ENCODE assay signal across 10 cellular contexts in the genomic region with DNA sequence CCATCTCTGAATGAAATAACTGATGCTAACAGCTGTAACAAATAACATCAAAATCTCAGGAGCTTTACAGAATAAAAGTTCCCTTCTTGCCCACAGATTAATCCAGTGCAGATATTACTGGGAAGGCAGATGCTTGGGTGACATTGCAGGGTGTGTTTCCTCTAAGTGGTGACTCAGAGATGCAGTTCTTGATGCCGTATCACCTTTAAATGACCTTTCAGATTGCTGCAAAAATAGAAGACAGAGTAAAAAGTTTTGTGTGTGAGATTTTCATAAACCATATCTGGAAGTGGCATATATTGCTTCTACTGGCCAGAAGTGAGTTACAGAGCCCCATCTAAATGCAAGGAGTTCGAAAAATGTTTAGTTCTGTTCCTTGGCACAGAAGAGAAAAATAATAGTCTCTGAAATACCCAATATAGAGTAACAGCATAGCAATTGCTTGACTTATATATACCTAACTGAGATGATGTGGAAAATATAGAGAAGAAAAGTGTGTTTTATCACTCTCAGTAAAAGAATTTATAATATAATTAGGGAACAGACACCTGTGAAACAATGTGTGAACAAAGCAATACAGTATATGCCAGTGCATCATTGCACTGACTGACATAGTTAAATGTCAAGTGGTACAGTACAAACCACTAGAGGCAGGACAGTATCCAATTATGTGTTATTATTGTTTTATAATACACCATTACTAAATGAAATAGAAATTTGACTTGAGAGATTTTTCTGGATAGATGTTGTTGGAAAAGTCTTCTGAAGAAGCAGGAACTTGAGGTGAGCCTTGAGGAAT.
DNase-seq lines count a peak whose midpoint lies in the region; ATAC-seq and TF ChIP-seq lines count a peak whose summit lies in the region.
"Had no signal": no experiment of that assay in that cellular context is flagged by ENCODE, and none has a peak within 500 bp of the region (broad histone marks: within the 10 kb centered on the region; RNA-seq: fewer than 3 reads in every experiment).

No MANE protein-coding gene starts in this region.

- no peak overlapping the region for H3K56ac ChIP-seq in H9 (ENCODE audit: insufficient read length, low read depth, low read length)

- TF ChIP-seq CTCF in fibroblast of lung (conservative IDR thresholded peaks at IDR 0.05 in 1 of 2, IDR thresholded peaks at IDR 0.05 in 1 of 2; ENCODE audit: low read depth in 1 of 2, low read length in 2 of 2), result no peak
- no peak for TF ChIP-seq CTCF in H9 (conservative IDR thresholded peaks at IDR 0.05)

- H3K79me2 ChIP-seq in fibroblast of lung (ENCODE audit: control insufficient read depth, insufficient read depth, low read length), result no peaks in the 10 kb centered on the region
- H3K79me2 ChIP-seq in H9 (ENCODE audit: insufficient read depth, low read length), result no peaks in the 10 kb centered on the region

- no peak overlapping the region for H2AFZ ChIP-seq in fibroblast of lung (ENCODE audit: low read length)
- H2AFZ ChIP-seq in H9 (ENCODE audit: low read length), result no peak overlapping the region

- no peaks in the 10 kb centered on the region for H3K27me3 Mint-ChIP-seq in H9 (ENCODE audit: low read depth)

- H4K20me1 ChIP-seq in fibroblast of lung (ENCODE audit: control insufficient read depth, extremely low read depth, insufficient read depth, low read length) (no peaks in the 10 kb centered on the region), H9 (ENCODE audit: control insufficient read depth, insufficient read depth, insufficient read length) (no peaks in the 10 kb centered on the region)

- H2BK5ac ChIP-seq in H9 (ENCODE audit: insufficient read length, low read length), result no peak overlapping the region

- no peak overlapping the region for H3K4me3 Mint-ChIP-seq in H9

- H3K27ac ChIP-seq in fibroblast of lung (ENCODE audit: insufficient read depth, low read length) (no peak overlapping the region), H9 (ENCODE audit: insufficient read length, low read depth, low read length) (no peak overlapping the region)
- H3K27ac ChIP-seq: heart right ventricle, Peyer's patch had no signal

- H3K4me2 ChIP-seq in fibroblast of lung (ENCODE audit: extremely low read depth, insufficient read depth, low read length) (no peak overlapping the region), H9 (ENCODE audit: insufficient read depth, insufficient read length, low read length) (no peak overlapping the region)

- no peaks in the 10 kb centered on the region for H3K4me1 ChIP-seq in fibroblast of lung (ENCODE audit: control insufficient read depth, extremely low read depth, insufficient read depth, low read length)
- H3K4me1 ChIP-seq in H9 (ENCODE audit: insufficient read depth, low read length), result no peaks in the 10 kb centered on the region; the same call in 1 of the 2 replicates
- H3K4me1 ChIP-seq: Peyer's patch had no signal

- no peak overlapping the region for H3K14ac ChIP-seq in H9 (ENCODE audit: insufficient read depth, low read length)

- peaks cover 23 to 28% of the 10 kb centered on the region in 2 experiments for H3K4me1 Mint-ChIP-seq in H9

- H3K79me1 ChIP-seq in H9 (ENCODE audit: insufficient read depth, low read depth, low read length, poor library complexity, severe bottlenecking), result no peaks in the 10 kb centered on the region

- no peak overlapping the region for H3K18ac ChIP-seq in H9 (ENCODE audit: insufficient read length, low read depth, low read length)

- H4K8ac ChIP-seq in H9 (replicated peaks; ENCODE audit: insufficient read length, low read depth, low read length), result no peak overlapping the region

- H2BK20ac ChIP-seq in H9 (ENCODE audit: low read depth, low read length, poor library complexity, severe bottlenecking), result no peak overlapping the region

- H3T11ph ChIP-seq in H9 (ENCODE audit: low read length), result no peak overlapping the region

- ATAC-seq in GM18502 (IDR thresholded peaks at IDR 0.05; ENCODE audit: poor library complexity, unreplicated experiment) (peak; percentile 72), GM21515 (IDR thresholded peaks at IDR 0.05; ENCODE audit: unreplicated experiment) (peak; percentile 46), HG03558 (IDR thresholded peaks at IDR 0.05; ENCODE audit: extremely low read depth, unreplicated experiment) (peak; percentile 38)

- no peak overlapping the region for H3K23ac ChIP-seq in H9 (ENCODE audit: insufficient read length, low read depth, low read length)

- H2AK5ac ChIP-seq in H9 (ENCODE audit: insufficient read length, low read length), result no peak overlapping the region

- H3K9me3 ChIP-seq in fibroblast of lung (ENCODE audit: control insufficient read depth, insufficient read depth, low read depth, low read length) (no peaks in the 10 kb centered on the region), H9 (ENCODE audit: control insufficient read depth, low read depth, low read length) (no peaks in the 10 kb centered on the region)
- H3K9me3 ChIP-seq: heart right ventricle, Peyer's patch had no signal

- no peak overlapping the region for H2BK15ac ChIP-seq in H9 (ENCODE audit: low read depth, low read length)

- H2BK12ac ChIP-seq in H9 (ENCODE audit: insufficient read length, low read depth, low read length), result no peak overlapping the region

- no peak overlapping the region for H2BK120ac ChIP-seq in H9 (ENCODE audit: low read depth, low read length, poor library complexity, severe bottlenecking)

- H3K23me2 ChIP-seq in H9 (ENCODE audit: insufficient read length, low read depth, low read length, poor library complexity, severe bottlenecking), result no peaks in the 10 kb centered on the region

- H3K27ac Mint-ChIP-seq in H9, result no peak overlapping the region

- H3K9me3 Mint-ChIP-seq in H9, result no peaks in the 10 kb centered on the region; a peak in 2 of 5 replicates

- peaks cover 0 to 5% (median 4%) of the 10 kb centered on the region in 3 experiments; a peak in 3 of 7 replicates for H3K36me3 Mint-ChIP-seq in H9 (ENCODE audit: insufficient read depth in 1 of 3, low read depth in 3 of 3)

- H4K5ac ChIP-seq in H9 (ENCODE audit: insufficient read length, low read depth, low read length), result no peak overlapping the region

- H3K36me3 ChIP-seq in fibroblast of lung (ENCODE audit: control insufficient read depth, insufficient read depth, low read length), result no peaks in the 10 kb centered on the region
- H3K36me3 ChIP-seq: heart right ventricle, Peyer's patch had no signal

- no peak overlapping the region for H3K4me3 ChIP-seq in fibroblast of lung (replicated peaks in 1 of 4; ENCODE audit: control extremely low read depth in 1 of 4, insufficient read depth in 1 of 4, low read depth in 3 of 4, low read length in 4 of 4)
- H3K4me3 ChIP-seq: heart right ventricle, Peyer's patch had no signal

- H4K91ac ChIP-seq in H9 (ENCODE audit: insufficient read length, low read depth, low read length), result no peak overlapping the region

- H3K9ac ChIP-seq in fibroblast of lung (ENCODE audit: insufficient read depth, low read length) (no peak overlapping the region), H9 (ENCODE audit: extremely low read depth, insufficient read length, low read length) (no peak overlapping the region)

- no peaks in the 10 kb centered on the region for H3K27me3 ChIP-seq in fibroblast of lung (ENCODE audit: control insufficient read depth, insufficient read depth, low read length)
- H3K27me3 ChIP-seq in H9 (ENCODE audit: insufficient read depth, low read length), result no peaks in the 10 kb centered on the region
- H3K27me3 ChIP-seq: heart right ventricle, Peyer's patch had no signal

- H3K4ac ChIP-seq in H9 (ENCODE audit: low read depth, low read length), result no peak overlapping the region

- DNase-seq in fibroblast of lung (ENCODE audit: low read depth in 2 of 2), result peak; percentile 74
- DNase-seq in D341Med (ENCODE audit: low spot score), result no peak
- no peak for DNase-seq in SIG-M5 treated with dmso at 0.1 percent for 504 hours (lab: John Stamatoyannopoulos, UW; ENCODE audit: unreplicated experiment)
- no peak for DNase-seq in NCI-H2227 (lab: John Stamatoyannopoulos, UW; ENCODE audit: unreplicated experiment)
- DNase-seq in H9, result no peak
- DNase-seq: heart right ventricle, Peyer's patch had no signal

- no CpG with 5 or more reads among the region's 2 CpGs for WGBS in H9 (ENCODE audit: extremely low coverage, insufficient read length, low lambda C conversion rate)

Comparison
In these comparisons a context has a peak if more than half of its experiments do, and no peak if none do; other contexts are left out.
1. DNase-seq: peak in fibroblast of lung (2 of 2); none in D341Med (single experiment), SIG-M5 treated with dmso at 0.1 percent for 504 hours (single experiment), NCI-H2227 (single experiment) and H9 (single experiment).
2. Peak in every context shown above with its lines, with median percentiles within 50 percentile points of each other: ATAC-seq.